In genomic region chr19:10112895-10113591, GRCh38 we compare ENCODE assay signal across 8 cellular contexts. TPM values are rescaled to one million over a fixed set of nuclear protein-coding genes. Genes with fewer than 3 reads are reported as not detected.
DNase-seq lines count a peak whose midpoint lies in the region; ATAC-seq and TF ChIP-seq lines count a peak whose summit lies in the region.

No MANE protein-coding gene starts in this region.

- POLR2A ChIA-PET in PC-3 (lab: Charles Lee; ENCODE audit: unreplicated experiment): no interaction called here

- no peaks in the 10 kb centered on the region for H3K9me3 ChIP-seq in PC-3 (ENCODE audit: low read length)

- H3K9me2 ChIP-seq in PC-3 (replicated peaks; ENCODE audit: low read length): no peaks in the 10 kb centered on the region

- peak overlapping the region; percentile 90 for H3K27ac Mint-ChIP-seq in activated T-helper 1 cell treated with anti-CD3 and anti-CD28 coated beads, Interleukin-12 subunit alpha, Interleukin-12 subunit beta, Interleukin-2, Interleukin-4 antibody, amounts not matched to agents 30 ng/mL and 10 ng/mL and 1 ng/mL, durations not matched to agents 14 hours and 24 hours and 36 hours

- peaks cover 3% of the 10 kb centered on the region; the same call in 1 of the 2 replicates for H3K4me1 ChIP-seq in PC-3 (ENCODE audit: insufficient read depth, low read length)
- no peaks in the 10 kb centered on the region for H3K4me1 ChIP-seq in foreskin keratinocyte

- H3K4me3 ChIP-seq in PC-3 (ENCODE audit: low read length) (no peak overlapping the region), skin epidermis (peak overlapping the region in 2 of 7 experiments; percentile 9 to 10)

- H3K4me1 Mint-ChIP-seq in activated T-helper 1 cell treated with anti-CD3 and anti-CD28 coated beads, Interleukin-12 subunit alpha, Interleukin-12 subunit beta, Interleukin-2, Interleukin-4 antibody, amounts not matched to agents 30 ng/mL and 10 ng/mL and 1 ng/mL, durations not matched to agents 14 hours and 24 hours and 36 hours (ENCODE audit: low read depth): peaks cover 28% of the 10 kb centered on the region

- 0 out of 2 replicates have a peak, but pooled peaks cover 9% of the 10 kb centered on the region for H4K20me1 ChIP-seq in PC-3 (ENCODE audit: low read length)

- H2AFZ ChIP-seq in PC-3 (ENCODE audit: low read length): no peak overlapping the region

- H3K27ac ChIP-seq in PC-3 (ENCODE audit: low read length) (no peak overlapping the region), foreskin keratinocyte (no peak overlapping the region), skin epidermis (peak overlapping the region in 18 of 21 experiments; percentile 4 to 85 (median 52))

- no peak overlapping the region for H3K4me2 ChIP-seq in PC-3 (ENCODE audit: low read length)

- H3K36me3 ChIP-seq in PC-3 (ENCODE audit: low read depth, low read length): peaks cover 53% of the 10 kb centered on the region

- H3K36me3 Mint-ChIP-seq in activated T-helper 1 cell treated with anti-CD3 and anti-CD28 coated beads, Interleukin-12 subunit alpha, Interleukin-12 subunit beta, Interleukin-2, Interleukin-4 antibody, amounts not matched to agents 30 ng/mL and 10 ng/mL and 1 ng/mL, durations not matched to agents 14 hours and 24 hours and 36 hours (ENCODE audit: low read depth): peaks cover 49% of the 10 kb centered on the region

- no TSS peak for BruUV-seq in PC-3 (replicated peaks; lab: Mats Ljungman, UMichigan)

- CTCF ChIA-PET in PC-3 (lab: Charles Lee): interaction anchor here (0.5 to 1.0 kb wide), 2 partner anchors 17 to 137 kb away, joined by 5 to 6 read pairs; no protein-coding TSS in a partner anchor

- intact Hi-C loops in PC-3 (cut with micrococcal nuclease): no loop called here
- intact Hi-C loops in activated T-helper 1 cell treated with anti-CD3 and anti-CD28 coated beads, Interleukin-12 subunit alpha, Interleukin-12 subunit beta, Interleukin-2, Interleukin-4 antibody, amounts not matched to agents 30 ng/mL and 10 ng/mL and 1 ng/mL, durations not matched to agents 14 hours and 24 hours and 36 hours (cut with micrococcal nuclease): loop anchor here (1.0 to 2.0 kb wide), 6 partner anchors 7 to 178 kb away; no protein-coding TSS in a partner anchor

- H3K27me3 ChIP-seq in PC-3 (ENCODE audit: low read length) (no peaks in the 10 kb centered on the region), foreskin keratinocyte (no peaks in the 10 kb centered on the region)

- DNase-seq in SKM-1 treated with dmso at 0.1 percent for 144 hours (lab: John Stamatoyannopoulos, UW; ENCODE audit: unreplicated experiment) (peak; percentile 54), SKM-1 (lab: John Stamatoyannopoulos, UW; ENCODE audit: unreplicated experiment) (no peak), PC-3 (peak; percentile 68), foreskin keratinocyte (peak in 1 of 2 donors; percentile 54), middle frontal gyrus (ENCODE audit: extremely low spot score, low spot score) (no peak)
- DNase-seq in activated T-helper 1 cell treated with anti-CD3 and anti-CD28 coated beads, Interleukin-12 subunit alpha, Interleukin-12 subunit beta, Interleukin-2, Interleukin-4 antibody, amounts not matched to agents 30 ng/mL and 10 ng/mL and 1 ng/mL, durations not matched to agents 14 hours and 24 hours and 36 hours (ENCODE audit: low spot score): peak; percentile 41

- ATAC-seq in PC-3 (peak; percentile 43), foreskin keratinocyte (peak; percentile 64), HG03039 (IDR thresholded peaks at IDR 0.05; ENCODE audit: unreplicated experiment) (no peak)

- no peak overlapping the region for H3K9ac ChIP-seq in PC-3 (ENCODE audit: low read length)

- H3K27me3 Mint-ChIP-seq in activated T-helper 1 cell treated with anti-CD3 and anti-CD28 coated beads, Interleukin-12 subunit alpha, Interleukin-12 subunit beta, Interleukin-2, Interleukin-4 antibody, amounts not matched to agents 30 ng/mL and 10 ng/mL and 1 ng/mL, durations not matched to agents 14 hours and 24 hours and 36 hours (ENCODE audit: insufficient read depth): no peaks in the 10 kb centered on the region

- no peaks in the 10 kb centered on the region for H3K9me3 Mint-ChIP-seq in activated T-helper 1 cell treated with anti-CD3 and anti-CD28 coated beads, Interleukin-12 subunit alpha, Interleukin-12 subunit beta, Interleukin-2, Interleukin-4 antibody, amounts not matched to agents 30 ng/mL and 10 ng/mL and 1 ng/mL, durations not matched to agents 14 hours and 24 hours and 36 hours

- peaks cover 18% of the 10 kb centered on the region for H3F3A ChIP-seq in PC-3 (ENCODE audit: low read length, unreplicated experiment)

- H3K4me3 Mint-ChIP-seq in activated T-helper 1 cell treated with anti-CD3 and anti-CD28 coated beads, Interleukin-12 subunit alpha, Interleukin-12 subunit beta, Interleukin-2, Interleukin-4 antibody, amounts not matched to agents 30 ng/mL and 10 ng/mL and 1 ng/mL, durations not matched to agents 14 hours and 24 hours and 36 hours: peak overlapping the region; percentile 70

- TF ChIP-seq CTCF in PC-3 (conservative IDR thresholded peaks at IDR 0.05; ENCODE audit: low read depth, low read length): peak; percentile 83
- peak; percentile 81 for TF ChIP-seq CTCF in foreskin keratinocyte (conservative IDR thresholded peaks at IDR 0.05)

- H3K79me2 ChIP-seq in PC-3 (ENCODE audit: low read length): peaks cover 27% of the 10 kb centered on the region

RNA-seq across cellular contexts. Expression of gene P2RY11, which starts 1.6 kb away (rescaled TPM):
- 11.1 and 17.3 TPM in 2 replicates for total RNA-seq in PC-3 (2014; rRNA removed)
- 64.4 and 64.9 TPM in 2 replicates for total RNA-seq in activated T-helper 1 cell treated with anti-CD3 and anti-CD28 coated beads, Interleukin-12 subunit alpha, Interleukin-12 subunit beta, Interleukin-2, Interleukin-4 antibody, amounts not matched to agents 30 ng/mL and 10 ng/mL and 1 ng/mL, durations not matched to agents 14 hours and 24 hours and 36 hours
- total RNA-seq in foreskin keratinocyte: 5.3 and 6.3 TPM in 2 replicates
- polyA plus RNA-seq in foreskin keratinocyte: 6.2 and 7.3 TPM in 2 replicates

RNA-seq across cellular contexts. Expression of gene EIF3G, which starts 6.7 kb away (rescaled TPM):
- total RNA-seq in PC-3 (2014; rRNA removed) (575 and 635 TPM in 2 replicates), foreskin keratinocyte (255 and 258 TPM in 2 replicates)
- total RNA-seq in activated T-helper 1 cell treated with anti-CD3 and anti-CD28 coated beads, Interleukin-12 subunit alpha, Interleukin-12 subunit beta, Interleukin-2, Interleukin-4 antibody, amounts not matched to agents 30 ng/mL and 10 ng/mL and 1 ng/mL, durations not matched to agents 14 hours and 24 hours and 36 hours: 371 and 377 TPM in 2 replicates
- 319 and 336 TPM in 2 replicates for polyA plus RNA-seq in foreskin keratinocyte

RNA-seq across cellular contexts. Expression of gene PPAN, which starts 6.9 kb away (rescaled TPM):
- total RNA-seq in PC-3 (2014; rRNA removed) (183 and 214 TPM in 2 replicates), foreskin keratinocyte (56.6 and 70.7 TPM in 2 replicates)
- total RNA-seq in activated T-helper 1 cell treated with anti-CD3 and anti-CD28 coated beads, Interleukin-12 subunit alpha, Interleukin-12 subunit beta, Interleukin-2, Interleukin-4 antibody, amounts not matched to agents 30 ng/mL and 10 ng/mL and 1 ng/mL, durations not matched to agents 14 hours and 24 hours and 36 hours: 234 and 250 TPM in 2 replicates
- 66.8 and 71.6 TPM in 2 replicates for polyA plus RNA-seq in foreskin keratinocyte

RNA-seq across cellular contexts. Expression of gene ANGPTL6, which starts 10.6 kb away (rescaled TPM):
- total RNA-seq in PC-3 (2014; rRNA removed) (0.81 and 1.2 TPM in 2 replicates), foreskin keratinocyte (0.07 and 0.11 TPM in 2 replicates)
- 8.2 and 8.5 TPM in 2 replicates for total RNA-seq in activated T-helper 1 cell treated with anti-CD3 and anti-CD28 coated beads, Interleukin-12 subunit alpha, Interleukin-12 subunit beta, Interleukin-2, Interleukin-4 antibody, amounts not matched to agents 30 ng/mL and 10 ng/mL and 1 ng/mL, durations not matched to agents 14 hours and 24 hours and 36 hours
- 0.08 and 0.10 TPM in 2 replicates for polyA plus RNA-seq in foreskin keratinocyte

RNA-seq across cellular contexts. Expression of gene SHFL, which starts 26.9 kb away (rescaled TPM):
- total RNA-seq in PC-3 (2014; rRNA removed) (17.2 and 18.4 TPM in 2 replicates), foreskin keratinocyte (36.7 and 43.7 TPM in 2 replicates)
- 64.1 and 70.5 TPM in 2 replicates for total RNA-seq in activated T-helper 1 cell treated with anti-CD3 and anti-CD28 coated beads, Interleukin-12 subunit alpha, Interleukin-12 subunit beta, Interleukin-2, Interleukin-4 antibody, amounts not matched to agents 30 ng/mL and 10 ng/mL and 1 ng/mL, durations not matched to agents 14 hours and 24 hours and 36 hours
- polyA plus RNA-seq in foreskin keratinocyte: 44.4 and 53.7 TPM in 2 replicates

Comparison
In these comparisons a context has a peak if more than half of its experiments do, and no peak if none do; other contexts are left out.
1. DNase-seq: peak in SKM-1 treated with dmso at 0.1 percent for 144 hours (single experiment), PC-3 (single experiment) and activated T-helper 1 cell treated with anti-CD3 and anti-CD28 coated beads, Interleukin-12 subunit alpha, Interleukin-12 subunit beta, Interleukin-2, Interleukin-4 antibody, amounts not matched to agents 30 ng/mL and 10 ng/mL and 1 ng/mL, durations not matched to agents 14 hours and 24 hours and 36 hours (single experiment); none in SKM-1 (single experiment) and middle frontal gyrus (single experiment).
2. H3K27ac ChIP-seq: peak in skin epidermis (18 of 21); none in PC-3 (single experiment) and foreskin keratinocyte (single experiment).